In genomic region chr1:204445860-204446412, GRCh38 we compare ENCODE assay signal across 8 cellular contexts. TPM values are rescaled to one million over a fixed set of nuclear protein-coding genes. Genes with fewer than 3 reads are reported as not detected.
DNase-seq lines count a peak whose midpoint lies in the region; ATAC-seq, FAIRE-seq and TF ChIP-seq lines count a peak whose summit lies in the region.

No MANE protein-coding gene starts in this region.

- H4K20me1 ChIP-seq in HepG2 (ENCODE audit: insufficient read depth, low read length) = no peaks in the 10 kb centered on the region

- ATAC-seq in HepG2 (peak; percentile 62), right lobe of liver (no peak), HG03432 (IDR thresholded peaks at IDR 0.05; ENCODE audit: unreplicated experiment) (no peak)

- H3K27ac ChIP-seq in HepG2 (ENCODE audit: extremely low read length, insufficient read depth, low read length) = no peak overlapping the region
- no peak overlapping the region for H3K27ac ChIP-seq in right lobe of liver

- H3K4me1 ChIP-seq in HepG2 (ENCODE audit: insufficient read depth, low read length) = peaks cover 6% of the 10 kb centered on the region
- peaks cover 0 to 20% (median 6%) of the 10 kb centered on the region in 4 donors for H3K4me1 ChIP-seq in right lobe of liver

- DNase-seq in HepG2 (ENCODE audit: low spot score) = peak; percentile 18
- DNase-seq in right lobe of liver = no peak
- peak; percentile 66 for DNase-seq in NB4 (ENCODE audit: low read depth)
- peak; percentile 26 to 34 for DNase-seq in activated CD4-positive, alpha-beta T cell treated with anti-CD3 and anti-CD28 coated beads, Interleukin-2, amount 50 U/mL, for 4 hours
- peak; percentile 50 for DNase-seq in epidermal melanocyte (ENCODE audit: insufficient read length, low spot score)
- peak; percentile 67 for DNase-seq in stimulated activated CD4-positive, alpha-beta T cell treated with anti-CD3 and anti-CD28 coated beads, Interleukin-1b, Interleukin-23, amount 100 ng/mL, for 48 hours
- DNase-seq in lower leg skin (ENCODE audit: low spot score in 2 of 2) = no peak

- no TSS peak for BruUV-seq in HepG2 (replicated peaks; lab: Mats Ljungman, UMichigan)

- CTCF ChIA-PET in HepG2 (lab: Yijun Ruan, JAX; ENCODE audit: low intra/inter-chr PET ratio, low total read pairs) = interaction anchor here (1.3 to 3.0 kb wide), 3 partner anchors 15 to 56 kb away, joined by 3 to 78 read pairs (median 10); partner anchors contain the start of gene PIK3C2B

- H3K27me3 ChIP-seq in HepG2 (ENCODE audit: control insufficient read depth in 1 of 2, insufficient read depth in 2 of 2, low read length in 2 of 2) (no peaks in the 10 kb centered on the region), right lobe of liver (no peaks in the 10 kb centered on the region)

- intact Hi-C loops in HepG2 (cut with micrococcal nuclease; ENCODE audit: unreplicated experiment) = loop anchor here (1.0 to 2.0 kb wide), 3 partner anchors 13 to 57 kb away; partner anchors contain the start of gene PIK3C2B
- intact Hi-C loops in right lobe of liver (cut with DNase I) = loop anchor here in 1 of 2 donors (5.0 kb wide), 1 partner anchor 46 kb away; the partner anchor contains the start of gene PIK3C2B
- intact Hi-C loops in lower leg skin (cut with DNase I; ENCODE audit: low total_unique reads) = loop anchor here (5.0 kb wide), 1 partner anchor 36 kb away; no protein-coding TSS in a partner anchor

- H3K4me3 ChIP-seq in HepG2 (replicated peaks in 1 of 3; ENCODE audit: insufficient read depth in 1 of 3, low read depth in 2 of 3, low read length in 3 of 3) (no peak overlapping the region), right lobe of liver (no peak overlapping the region), NB4 (ENCODE audit: low read depth, low read length) (no peak overlapping the region), lower leg skin (ENCODE audit: low read depth, poor library complexity, severe bottlenecking) (no peak overlapping the region)

- H3K9ac ChIP-seq in HepG2 (ENCODE audit: insufficient read depth, low read depth, low read length) = no peak overlapping the region

- H3K9me3 ChIP-seq in HepG2 (ENCODE audit: low read length) (no peaks in the 10 kb centered on the region), right lobe of liver (no peaks in the 10 kb centered on the region)

- no peak overlapping the region for H2AFZ ChIP-seq in HepG2 (ENCODE audit: low read length)

- in situ Hi-C loops in HepG2 (cut with HindIII; ENCODE audit: extremely low pct_ligation_motif_present, low pct_unique_long_range_greater_than_20kb) = loop anchor here (5.0 kb wide), 1 partner anchor 56 kb away; no protein-coding TSS in a partner anchor

- TF ChIP-seq POLR2A in HepG2 (IDR thresholded peaks at IDR 0.05; ENCODE audit: insufficient read depth in 1 of 2, low read depth in 2 of 2, low read length in 2 of 2) (no peak), right lobe of liver (IDR thresholded peaks at IDR 0.05) (no peak), NB4 (IDR thresholded peaks at IDR 0.05; ENCODE audit: extremely low read depth, insufficient read length) (no peak), lower leg skin (IDR thresholded peaks at IDR 0.05) (no peak)

- no peak for TF ChIP-seq RAD21 in HepG2 (CRISPR knock-in tag; IDR thresholded peaks at IDR 0.05)

- 55% methylated on average over 9 of the region's 11 CpGs for WGBS in HepG2 (ENCODE audit: low lambda C conversion rate)
- WGBS in right lobe of liver (ENCODE audit: insufficient coverage, low coverage, low lambda C conversion rate, missing lambda C conversion rate) = 40% methylated on average over 3 of the region's 11 CpGs
- 52 to 68% methylated on average over 10 to 11 of the region's 11 CpGs for WGBS in lower leg skin, 2 donors

- FAIRE-seq in HepG2 (lab: Jason Lieb, UNC) = no peak

- TF ChIP-seq EP300 in HepG2 (IDR thresholded peaks at IDR 0.05; ENCODE audit: low read depth in 2 of 2, low read length in 2 of 2) (no peak), HepG2 (CRISPR knock-in tag; IDR thresholded peaks at IDR 0.05; ENCODE audit: borderline replicate concordance) (no peak)

- TF ChIP-seq CTCF in HepG2 (CRISPR knock-in tag; IDR thresholded peaks at IDR 0.05) (peak; percentile 68), right lobe of liver (IDR thresholded peaks at IDR 0.05) (no peak), NB4 (IDR thresholded peaks at IDR 0.05; ENCODE audit: low read depth, low read length) (peak; percentile 61), lower leg skin (IDR thresholded peaks at IDR 0.05) (no peak)

- H3K4me2 ChIP-seq in HepG2 (ENCODE audit: low read depth, low read length) = no peak overlapping the region

- POLR2A ChIA-PET in HepG2 (lab: Yijun Ruan, JAX) = interaction anchor here (1.4 to 1.7 kb wide), 2 partner anchors 48 to 57 kb away, joined by 6 to 7 read pairs; partner anchors contain the start of gene PIK3C2B

- H3K36me3 ChIP-seq in HepG2 (replicated peaks in 1 of 2; ENCODE audit: control insufficient read depth in 1 of 2, insufficient read depth in 2 of 2, low read length in 2 of 2) (peaks cover 3 to 12% of the 10 kb centered on the region in 2 experiments; a peak in 4 of 5 replicates), right lobe of liver (peaks cover 0 to 2% (median 0%) of the 10 kb centered on the region in 4 donors)

- H3K79me2 ChIP-seq in HepG2 (ENCODE audit: insufficient read depth, low read length) = no peaks in the 10 kb centered on the region

RNA-seq across cellular contexts. Expression of gene PPP1R15B, which starts 34.3 kb away (rescaled TPM):
- total RNA-seq in HepG2 (2016; rRNA removed; fragmentation: Illumina TruSeq; extraction: Trizol) = 20.1 and 23.8 TPM in 2 replicates
- total RNA-seq in HepG2 (2016; cell fraction: cytosol; rRNA removed; fragmentation: Illumina TruSeq; extraction: Trizol; ENCODE audit: low read depth) = 2.1 and 2.7 TPM in 2 replicates
- 19.9 and 23.3 TPM in 2 replicates for total RNA-seq in HepG2 (2016; cell fraction: insoluble cytoplasmic fraction; rRNA removed; fragmentation: Illumina TruSeq; extraction: Trizol)
- total RNA-seq in HepG2 (2016; cell fraction: membrane; rRNA removed; fragmentation: Illumina TruSeq; extraction: Trizol) = 9.2 and 10.4 TPM in 2 replicates
- total RNA-seq in HepG2 (2016; cell fraction: nucleus; rRNA removed; fragmentation: Illumina TruSeq; extraction: Trizol) = 29.0 and 33.5 TPM in 2 replicates
- polyA plus RNA-seq in HepG2 (2011; rRNA removed) = 12.7 and 13.4 TPM in 2 replicates
- 9.5 and 11.8 TPM in 2 replicates for polyA plus RNA-seq in HepG2 (2011; cell fraction: cytosol; rRNA removed)
- polyA plus RNA-seq in HepG2 (2011; cell fraction: nucleus; rRNA removed) = 12.8 and 14.2 TPM in 2 replicates
- polyA plus RNA-seq in HepG2 (2012) = 13.8 and 16.0 TPM in 2 replicates
- polyA plus RNA-seq in HepG2 (2016; cell fraction: cytosol; fragmentation: Illumina TruSeq; extraction: Trizol; ENCODE audit: low read depth) = 1.2 and 1.4 TPM in 2 replicates
- polyA plus RNA-seq in HepG2 (2016; cell fraction: insoluble cytoplasmic fraction; fragmentation: Illumina TruSeq; extraction: Trizol; ENCODE audit: low read depth) = 15.8 and 16.0 TPM in 2 replicates
- 3.3 and 3.6 TPM in 2 replicates for polyA plus RNA-seq in HepG2 (2016; cell fraction: membrane; fragmentation: Illumina TruSeq; extraction: Trizol; ENCODE audit: low read depth)
- 30.8 and 34.1 TPM in 2 replicates for polyA plus RNA-seq in HepG2 (2016; cell fraction: nucleus; fragmentation: Illumina TruSeq; extraction: Trizol; ENCODE audit: insufficient read depth, low read depth)
- polyA minus RNA-seq in HepG2 (2011; rRNA and poly(A)+ RNA removed; ENCODE audit: low replicate concordance) = 29.5 and 115 TPM in 2 replicates
- 25.9 and 34.1 TPM in 2 replicates for polyA minus RNA-seq in HepG2 (2011; cell fraction: cytosol; rRNA and poly(A)+ RNA removed)
- 43.4 and 52.2 TPM in 2 replicates for polyA minus RNA-seq in HepG2 (2011; cell fraction: nucleus; rRNA and poly(A)+ RNA removed)
- 10 to 100 TPM; 28.6 to 43.6 (median 34.3) TPM for total RNA-seq in right lobe of liver
- 10 to 100 TPM; 37.9 to 56.4 (median 49.5) TPM for total RNA-seq in lower leg skin

RNA-seq across cellular contexts. Expression of gene PIK3C2B, which starts 48.7 kb away (rescaled TPM):
- total RNA-seq in HepG2 (2016; rRNA removed; fragmentation: Illumina TruSeq; extraction: Trizol) = 2.7 and 3.4 TPM in 2 replicates
- total RNA-seq in HepG2 (2016; cell fraction: cytosol; rRNA removed; fragmentation: Illumina TruSeq; extraction: Trizol; ENCODE audit: low read depth) = 0.79 and 0.91 TPM in 2 replicates
- 3.2 and 3.6 TPM in 2 replicates for total RNA-seq in HepG2 (2016; cell fraction: insoluble cytoplasmic fraction; rRNA removed; fragmentation: Illumina TruSeq; extraction: Trizol)
- total RNA-seq in HepG2 (2016; cell fraction: membrane; rRNA removed; fragmentation: Illumina TruSeq; extraction: Trizol) = 2.0 TPM in 2 replicates
- total RNA-seq in HepG2 (2016; cell fraction: nucleus; rRNA removed; fragmentation: Illumina TruSeq; extraction: Trizol) = 4.9 and 5.9 TPM in 2 replicates
- polyA plus RNA-seq in HepG2 (2011; rRNA removed) = 4.2 and 4.5 TPM in 2 replicates
- polyA plus RNA-seq in HepG2 (2011; cell fraction: cytosol; rRNA removed) = 1.8 TPM in 2 replicates
- 4.8 and 8.7 TPM in 2 replicates for polyA plus RNA-seq in HepG2 (2011; cell fraction: nucleus; rRNA removed)
- 1.1 and 1.6 TPM in 2 replicates for polyA plus RNA-seq in HepG2 (2012)
- polyA plus RNA-seq in HepG2 (2016; cell fraction: cytosol; fragmentation: Illumina TruSeq; extraction: Trizol; ENCODE audit: low read depth) = 0.19 and 0.27 TPM in 2 replicates
- 1.8 and 2.2 TPM in 2 replicates for polyA plus RNA-seq in HepG2 (2016; cell fraction: insoluble cytoplasmic fraction; fragmentation: Illumina TruSeq; extraction: Trizol; ENCODE audit: low read depth)
- 0.45 and 0.54 TPM in 2 replicates for polyA plus RNA-seq in HepG2 (2016; cell fraction: membrane; fragmentation: Illumina TruSeq; extraction: Trizol; ENCODE audit: low read depth)
- 7.4 and 7.8 TPM in 2 replicates for polyA plus RNA-seq in HepG2 (2016; cell fraction: nucleus; fragmentation: Illumina TruSeq; extraction: Trizol; ENCODE audit: insufficient read depth, low read depth)
- 19.9 and 128 TPM in 2 replicates for polyA minus RNA-seq in HepG2 (2011; rRNA and poly(A)+ RNA removed; ENCODE audit: low replicate concordance)
- 5.5 TPM in 2 replicates for polyA minus RNA-seq in HepG2 (2011; cell fraction: cytosol; rRNA and poly(A)+ RNA removed)
- 6.0 and 9.4 TPM in 2 replicates for polyA minus RNA-seq in HepG2 (2011; cell fraction: nucleus; rRNA and poly(A)+ RNA removed)
- 10 to 100 TPM in 3 of 6 experiments, 1 to 10 TPM in 3; 7.6 to 18.5 (median 10.1) TPM for total RNA-seq in right lobe of liver
- total RNA-seq in lower leg skin = 10 to 100 TPM; 51.7 to 92.1 (median 62.1) TPM

Comparison
In these comparisons a context has a peak if more than half of its experiments do, and no peak if none do; other contexts are left out.
1. DNase-seq: peak in HepG2 (single experiment), NB4 (single experiment), activated CD4-positive, alpha-beta T cell treated with anti-CD3 and anti-CD28 coated beads, Interleukin-2, amount 50 U/mL, for 4 hours (2 of 2), epidermal melanocyte (single experiment) and stimulated activated CD4-positive, alpha-beta T cell treated with anti-CD3 and anti-CD28 coated beads, Interleukin-1b, Interleukin-23, amount 100 ng/mL, for 48 hours (single experiment); none in right lobe of liver (0 of 3) and lower leg skin (0 of 2).
2. CTCF ChIP-seq: peak in HepG2 (single experiment) and NB4 (single experiment); none in right lobe of liver (0 of 4) and lower leg skin (0 of 3).